ENCODE assay signal across 1 cellular context in genomic region chr3:169147246-169148008, GRCh38.
TF ChIP-seq lines count a peak whose summit lies in the region.

No MANE protein-coding gene starts in this region.

TF ChIP-seq in H1, 55 proteins besides CTCF, POLR2A, EP300 and RAD21 (continued from another document):
- TF ChIP-seq KDM1A (IDR thresholded peaks at IDR 0.05; ENCODE audit: borderline replicate concordance, low read length) (peak; percentile 80; the same call in 1 of the 2 replicates), TAF7 (optimal IDR thresholded peaks at IDR 0.05; ENCODE audit: borderline replicate concordance, low read depth, low read length) (no peak), CEBPB (IDR thresholded peaks at IDR 0.05; ENCODE audit: low read depth, low read length) (peak; percentile 89), SRF (IDR thresholded peaks at IDR 0.05; ENCODE audit: low read depth, low read length) (no peak), ASH2L (IDR thresholded peaks at IDR 0.05; ENCODE audit: low read length) (peak; percentile 84), SP2 (IDR thresholded peaks at IDR 0.05; ENCODE audit: low read length) (no peak), E2F6 (IDR thresholded peaks at IDR 0.05) (no peak), CBX5 (IDR thresholded peaks at IDR 0.05; ENCODE audit: low read depth, low read length) (no peak), SP1 (IDR thresholded peaks at IDR 0.05; ENCODE audit: low read depth, low read length) (no peak), TBP (IDR thresholded peaks at IDR 0.05; ENCODE audit: low read depth, low read length) (no peak)
